In genomic region chr5:169221519-169221918, GRCh38 we compare ENCODE assay signal across 28 cellular contexts.
"Had no signal": no experiment of that assay in that cellular context is flagged by ENCODE, and none has a peak within 500 bp of the region (broad histone marks: within the 10 kb centered on the region; RNA-seq: fewer than 3 reads in every experiment).

No MANE protein-coding gene starts in this region.

- H3K9me3 Mint-ChIP-seq: activated CD4-positive, alpha-beta memory T cell treated with anti-CD3 and anti-CD28 coated beads, Interleukin-2, amount 10 ng/mL, durations not matched to agents 7 days and 5 days; activated CD4-positive, alpha-beta T cell treated with anti-CD3 and anti-CD28 coated beads, Interleukin-2, amount 10 ng/mL, durations not matched to agents 7 days and 5 days; activated T-cell treated with anti-CD3 and anti-CD28 coated beads, Interleukin-2, amount 50 U/mL, for 24 hours; activated T-cell treated with anti-CD3 and anti-CD28 coated beads, Interleukin-2, amount 50 U/mL, for 72 hours; central memory CD8-positive, alpha-beta T cell; WTC11 had no signal

- H3K27ac ChIP-seq: brain microvascular endothelial cell, epithelial cell of prostate had no signal

- H3K27me3 ChIP-seq: brain microvascular endothelial cell had no signal

- H3K4me1 Mint-ChIP-seq: activated CD4-positive, alpha-beta memory T cell treated with anti-CD3 and anti-CD28 coated beads, Interleukin-2, amount 10 ng/mL, durations not matched to agents 7 days and 5 days; activated CD4-positive, alpha-beta T cell treated with anti-CD3 and anti-CD28 coated beads, Interleukin-2, amount 10 ng/mL, durations not matched to agents 7 days and 5 days; WTC11 had no signal

- FAIRE-seq: astrocyte, bronchial epithelial cell, colon, endometrium, endothelial cell of umbilical vein, frontal cortex had no signal

- H3K4me3 Mint-ChIP-seq: activated CD4-positive, alpha-beta memory T cell treated with anti-CD3 and anti-CD28 coated beads, Interleukin-2, amount 10 ng/mL, durations not matched to agents 7 days and 5 days; activated CD4-positive, alpha-beta T cell treated with anti-CD3 and anti-CD28 coated beads, Interleukin-2, amount 10 ng/mL, durations not matched to agents 7 days and 5 days; activated naive CD8-positive, alpha-beta T cell; activated T-cell treated with anti-CD3 and anti-CD28 coated beads, Interleukin-2, amount 50 U/mL, for 24 hours; activated T-cell treated with anti-CD3 and anti-CD28 coated beads, Interleukin-2, amount 50 U/mL, for 72 hours; central memory CD8-positive, alpha-beta T cell; T-helper 17 cell; WTC11 had no signal

- DNase-seq: activated CD4-positive, alpha-beta memory T cell treated with anti-CD3 and anti-CD28 coated beads, Interleukin-2, amount 10 ng/mL, durations not matched to agents 7 days and 5 days; activated CD4-positive, alpha-beta T cell treated with anti-CD3 and anti-CD28 coated beads for 1 hour; activated CD4-positive, alpha-beta T cell treated with anti-CD3 and anti-CD28 coated beads for 4 hours; activated CD4-positive, alpha-beta T cell treated with anti-CD3 and anti-CD28 coated beads, Interleukin-2, amount 10 ng/mL, durations not matched to agents 7 days and 5 days; activated CD4-positive, alpha-beta T cell treated with anti-CD3 and anti-CD28 coated beads, Interleukin-2, amount 50 U/mL, for 4 hours; activated CD8-positive, alpha-beta memory T cell treated with anti-CD3 and anti-CD28 coated beads, Interleukin-2, amount 50 U/mL, for 48 hours; activated gamma-delta T cell treated with Interleukin-2 at 50 U/mL for 16 hours; activated naive CD4-positive, alpha-beta T cell treated with anti-CD3 and anti-CD28 coated beads, Interleukin-2, amount 50 U/mL, for 16 hours; activated naive CD4-positive, alpha-beta T cell treated with Interleukin-2 at 50 U/mL for 16 hours; activated T-cell treated with anti-CD3 and anti-CD28 coated beads for 4 hours; activated T-cell treated with anti-CD3 and anti-CD28 coated beads, Interleukin-2, amount 50 U/mL, for 24 hours; activated T-cell treated with anti-CD3 and anti-CD28 coated beads, Interleukin-2, amount 50 U/mL, for 72 hours; amniotic stem cell; brain microvascular endothelial cell; effector CD8-positive, alpha-beta T cell; foreskin fibroblast; T-helper 1 cell; T-helper 17 cell had no signal

- H3K27ac Mint-ChIP-seq: activated CD4-positive, alpha-beta memory T cell treated with anti-CD3 and anti-CD28 coated beads, Interleukin-2, amount 10 ng/mL, durations not matched to agents 7 days and 5 days; activated CD4-positive, alpha-beta T cell treated with anti-CD3 and anti-CD28 coated beads, Interleukin-2, amount 10 ng/mL, durations not matched to agents 7 days and 5 days; activated naive CD8-positive, alpha-beta T cell; activated T-cell treated with anti-CD3 and anti-CD28 coated beads, Interleukin-2, amount 50 U/mL, for 24 hours; activated T-cell treated with anti-CD3 and anti-CD28 coated beads, Interleukin-2, amount 50 U/mL, for 72 hours; T-helper 17 cell; WTC11 had no signal

- H3K27me3 Mint-ChIP-seq: activated CD4-positive, alpha-beta memory T cell treated with anti-CD3 and anti-CD28 coated beads, Interleukin-2, amount 10 ng/mL, durations not matched to agents 7 days and 5 days; activated CD4-positive, alpha-beta T cell treated with anti-CD3 and anti-CD28 coated beads, Interleukin-2, amount 10 ng/mL, durations not matched to agents 7 days and 5 days; activated naive CD8-positive, alpha-beta T cell had no signal

- H3K36me3 ChIP-seq: brain microvascular endothelial cell had no signal

- H3K36me3 Mint-ChIP-seq: activated naive CD8-positive, alpha-beta T cell; WTC11 had no signal
